In the genomic region with DNA sequence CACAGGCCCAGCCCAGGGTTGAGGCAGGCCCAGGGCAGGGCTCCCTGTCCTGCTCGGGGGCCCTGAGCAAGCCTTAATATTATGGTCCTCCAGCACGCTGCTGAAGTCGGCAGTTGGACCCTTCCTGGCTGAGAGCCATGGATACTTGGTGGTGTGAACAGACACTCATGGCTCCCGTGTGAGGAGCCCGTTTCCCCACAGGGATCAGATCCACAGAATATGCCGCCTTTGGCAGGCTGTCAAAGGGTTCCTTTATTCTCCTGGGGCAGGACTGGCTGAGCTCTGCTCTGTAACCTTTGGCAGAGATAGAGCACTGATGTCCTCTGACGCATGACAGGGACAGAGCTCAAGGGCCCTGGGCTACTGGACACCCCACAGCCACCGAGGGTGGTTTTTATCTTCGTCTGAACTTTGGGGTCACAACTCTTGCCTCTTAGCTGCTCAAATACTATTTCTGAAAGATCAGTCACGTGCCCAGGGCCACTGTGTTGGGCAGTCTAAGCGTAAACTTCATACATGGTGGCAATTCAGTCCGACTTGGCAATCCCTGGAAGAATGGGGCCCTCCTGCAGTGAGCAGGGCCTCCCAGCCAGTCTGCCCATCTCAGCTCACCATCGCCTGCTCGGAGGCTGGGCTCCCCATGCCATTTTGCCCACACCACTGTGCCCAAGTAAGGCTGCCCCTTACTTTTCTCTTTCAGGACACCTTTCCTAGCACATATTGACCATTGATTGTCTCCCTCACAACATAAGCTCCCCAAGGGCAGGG, we compare ENCODE assay signal across 1 cellular context.
TF ChIP-seq lines count a peak whose summit lies in the region.

No MANE protein-coding gene starts in this region.

TF ChIP-seq in HepG2, 621 proteins besides CTCF, POLR2A, EP300 and RAD21 (continued from another document and continues in another):
- TF ChIP-seq ATF4 (CRISPR knock-in tag; IDR thresholded peaks at IDR 0.05) (no peak), NONO (IDR thresholded peaks at IDR 0.05) (no peak), NONO (CRISPR knock-in tag; conservative IDR thresholded peaks at IDR 0.05) (no peak; the same call in 1 of the 2 replicates), TFDP2 (CRISPR knock-in tag; IDR thresholded peaks at IDR 0.05) (peak; percentile 72), GRHL1 (CRISPR knock-in tag; conservative IDR thresholded peaks at IDR 0.05) (no peak), ATAD3A (CRISPR knock-in tag; IDR thresholded peaks at IDR 0.05) (no peak), ZSCAN29 (CRISPR knock-in tag; conservative IDR thresholded peaks at IDR 0.05) (0 out of 2 replicates have a peak, but pooled peaks have one; percentile 35), ESRRA (CRISPR knock-in tag; IDR thresholded peaks at IDR 0.05; ENCODE audit: low read depth) (peak; percentile 90), PRPF4 (IDR thresholded peaks at IDR 0.05; ENCODE audit: low read depth, low read length, poor library complexity, severe bottlenecking) (no peak), ZNF552 (CRISPR knock-in tag; IDR thresholded peaks at IDR 0.05; ENCODE audit: borderline replicate concordance) (no peak), EZH2 (conservative IDR thresholded peaks at IDR 0.05; ENCODE audit: low read depth, low read length) (no peak), TFDP1 (CRISPR knock-in tag; IDR thresholded peaks at IDR 0.05; ENCODE audit: borderline replicate concordance) (peak; percentile 20; the same call in 1 of the 2 replicates), HOXA5 (CRISPR knock-in tag; IDR thresholded peaks at IDR 0.05) (no peak), MBD4 (IDR thresholded peaks at IDR 0.05; ENCODE audit: borderline replicate concordance, low read length) (no peak), TEAD3 (CRISPR knock-in tag; optimal IDR thresholded peaks at IDR 0.05; ENCODE audit: borderline replicate concordance) (peak; percentile 37), MYNN (CRISPR knock-in tag; IDR thresholded peaks at IDR 0.05; ENCODE audit: low read depth) (no peak), ARNT (IDR thresholded peaks at IDR 0.05) (no peak), CREB1 (IDR thresholded peaks at IDR 0.05) (no peak; the same call in 1 of the 2 replicates), CREB1 (CRISPR knock-in tag; IDR thresholded peaks at IDR 0.05) (peak; percentile 59; the same call in 1 of the 2 replicates), RERE (CRISPR knock-in tag; IDR thresholded peaks at IDR 0.05; ENCODE audit: low read depth) (no peak), ZBTB42 (CRISPR knock-in tag; IDR thresholded peaks at IDR 0.05) (no peak), ZNF616 (CRISPR knock-in tag; IDR thresholded peaks at IDR 0.05; ENCODE audit: low read depth) (0 out of 2 replicates have a peak, but pooled peaks have one; percentile 55), ZNF501 (CRISPR knock-in tag; IDR thresholded peaks at IDR 0.05) (0 out of 2 replicates have a peak, but pooled peaks have one; percentile 15), ZNF263 (CRISPR knock-in tag; IDR thresholded peaks at IDR 0.05) (peak; percentile 55; the same call in 1 of the 2 replicates), MED13 (CRISPR knock-in tag; IDR thresholded peaks at IDR 0.05) (no peak), MTF1 (CRISPR knock-in tag; IDR thresholded peaks at IDR 0.05) (no peak), ZNF335 (CRISPR knock-in tag; IDR thresholded peaks at IDR 0.05) (no peak), ZSCAN22 (CRISPR knock-in tag; IDR thresholded peaks at IDR 0.05) (no peak), NR2F6 (IDR thresholded peaks at IDR 0.05) (peak; percentile 54; the same call in 1 of the 2 replicates), NR2F6 (CRISPR knock-in tag; IDR thresholded peaks at IDR 0.05) (peak; percentile 55), XRCC5 (optimal IDR thresholded peaks at IDR 0.05; ENCODE audit: low read length) (peak; percentile 92), CBX2 (IDR thresholded peaks at IDR 0.05; ENCODE audit: low read depth, low read length) (no peak), CBX2 (CRISPR knock-in tag; IDR thresholded peaks at IDR 0.05; ENCODE audit: low read depth) (no peak), KDM1A (CRISPR knock-in tag; IDR thresholded peaks at IDR 0.05) (no peak), ZNF446 (CRISPR knock-in tag; IDR thresholded peaks at IDR 0.05) (0 out of 2 replicates have a peak, but pooled peaks have one; percentile 63), SRF (IDR thresholded peaks at IDR 0.05; ENCODE audit: low read depth, low read length) (no peak), ZNF883 (CRISPR knock-in tag; IDR thresholded peaks at IDR 0.05; ENCODE audit: not compliant biosample characterization) (peak; percentile 64)
- TF ChIP-seq, protein P1, sequence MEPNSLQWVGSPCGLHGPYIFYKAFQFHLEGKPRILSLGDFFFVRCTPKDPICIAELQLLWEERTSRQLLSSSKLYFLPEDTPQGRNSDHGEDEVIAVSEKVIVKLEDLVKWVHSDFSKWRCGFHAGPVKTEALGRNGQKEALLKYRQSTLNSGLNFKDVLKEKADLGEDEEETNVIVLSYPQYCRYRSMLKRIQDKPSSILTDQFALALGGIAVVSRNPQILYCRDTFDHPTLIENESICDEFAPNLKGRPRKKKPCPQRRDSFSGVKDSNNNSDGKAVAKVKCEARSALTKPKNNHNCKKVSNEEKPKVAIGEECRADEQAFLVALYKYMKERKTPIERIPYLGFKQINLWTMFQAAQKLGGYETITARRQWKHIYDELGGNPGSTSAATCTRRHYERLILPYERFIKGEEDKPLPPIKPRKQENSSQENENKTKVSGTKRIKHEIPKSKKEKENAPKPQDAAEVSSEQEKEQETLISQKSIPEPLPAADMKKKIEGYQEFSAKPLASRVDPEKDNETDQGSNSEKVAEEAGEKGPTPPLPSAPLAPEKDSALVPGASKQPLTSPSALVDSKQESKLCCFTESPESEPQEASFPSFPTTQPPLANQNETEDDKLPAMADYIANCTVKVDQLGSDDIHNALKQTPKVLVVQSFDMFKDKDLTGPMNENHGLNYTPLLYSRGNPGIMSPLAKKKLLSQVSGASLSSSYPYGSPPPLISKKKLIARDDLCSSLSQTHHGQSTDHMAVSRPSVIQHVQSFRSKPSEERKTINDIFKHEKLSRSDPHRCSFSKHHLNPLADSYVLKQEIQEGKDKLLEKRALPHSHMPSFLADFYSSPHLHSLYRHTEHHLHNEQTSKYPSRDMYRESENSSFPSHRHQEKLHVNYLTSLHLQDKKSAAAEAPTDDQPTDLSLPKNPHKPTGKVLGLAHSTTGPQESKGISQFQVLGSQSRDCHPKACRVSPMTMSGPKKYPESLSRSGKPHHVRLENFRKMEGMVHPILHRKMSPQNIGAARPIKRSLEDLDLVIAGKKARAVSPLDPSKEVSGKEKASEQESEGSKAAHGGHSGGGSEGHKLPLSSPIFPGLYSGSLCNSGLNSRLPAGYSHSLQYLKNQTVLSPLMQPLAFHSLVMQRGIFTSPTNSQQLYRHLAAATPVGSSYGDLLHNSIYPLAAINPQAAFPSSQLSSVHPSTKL (CRISPR knock-in tag; IDR thresholded peaks at IDR 0.05): peak; percentile 78
- TF ChIP-seq, protein P2, sequence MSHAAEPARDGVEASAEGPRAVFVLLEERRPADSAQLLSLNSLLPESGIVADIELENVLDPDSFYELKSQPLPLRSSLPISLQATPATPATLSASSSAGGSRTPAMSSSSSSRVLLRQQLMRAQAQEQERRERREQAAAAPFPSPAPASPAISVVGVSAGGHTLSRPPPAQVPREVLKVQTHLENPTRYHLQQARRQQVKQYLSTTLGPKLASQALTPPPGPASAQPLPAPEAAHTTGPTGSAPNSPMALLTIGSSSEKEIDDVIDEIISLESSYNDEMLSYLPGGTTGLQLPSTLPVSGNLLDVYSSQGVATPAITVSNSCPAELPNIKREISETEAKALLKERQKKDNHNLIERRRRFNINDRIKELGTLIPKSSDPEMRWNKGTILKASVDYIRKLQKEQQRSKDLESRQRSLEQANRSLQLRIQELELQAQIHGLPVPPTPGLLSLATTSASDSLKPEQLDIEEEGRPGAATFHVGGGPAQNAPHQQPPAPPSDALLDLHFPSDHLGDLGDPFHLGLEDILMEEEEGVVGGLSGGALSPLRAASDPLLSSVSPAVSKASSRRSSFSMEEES (CRISPR knock-in tag; IDR thresholded peaks at IDR 0.05): 0 out of 2 replicates have a peak, but pooled peaks have one; percentile 1
